ENCODE assay signal across 17 cellular contexts in genomic region chr2:41718703-41719102, GRCh38.
DNase-seq lines count a peak whose midpoint lies in the region; ATAC-seq and TF ChIP-seq lines count a peak whose summit lies in the region.
"Had no signal": no experiment of that assay in that cellular context is flagged by ENCODE, and none has a peak within 500 bp of the region (broad histone marks: within the 10 kb centered on the region; RNA-seq: fewer than 3 reads in every experiment).

No MANE protein-coding gene starts in this region.

- H3K27me3 ChIP-seq in breast epithelium (no peaks in the 10 kb centered on the region), mammary epithelial cell (ENCODE audit: insufficient read depth, low read length) (no peaks in the 10 kb centered on the region), mesendoderm (ENCODE audit: insufficient read depth, low read length, poor library complexity) (no peaks in the 10 kb centered on the region)

- no peak overlapping the region for H4K5ac ChIP-seq in mesendoderm (ENCODE audit: low read length)

- H3K4ac ChIP-seq in mesendoderm (ENCODE audit: low read depth, low read length) = no peak overlapping the region

- TF ChIP-seq CTCF in MCF 10A (IDR thresholded peaks at IDR 0.05; ENCODE audit: unreplicated experiment) = no peak
- TF ChIP-seq CTCF in breast epithelium (IDR thresholded peaks at IDR 0.05) = no peak
- TF ChIP-seq CTCF in mammary epithelial cell (conservative IDR thresholded peaks at IDR 0.05 in 1 of 2, IDR thresholded peaks at IDR 0.05 in 1 of 2; ENCODE audit: extremely low read depth in 1 of 2, insufficient read depth in 1 of 2, low read depth in 1 of 2, low read length in 2 of 2) = no peak

- in situ Hi-C loops in mammary epithelial cell (cut with MboI; ENCODE audit: low sequenced_read_pairs in 2 of 2) = no loop called here

- H3K9me3 ChIP-seq in breast epithelium (no peaks in the 10 kb centered on the region), mammary epithelial cell (replicated peaks; ENCODE audit: insufficient read depth, low read length) (no peaks in the 10 kb centered on the region)

- WGBS in mammary epithelial cell (ENCODE audit: low coverage, missing lambda C conversion rate) = 63% methylated on average over 1 of the region's 1 CpG
- WGBS in mesendoderm (ENCODE audit: extremely low coverage, insufficient coverage, low lambda C conversion rate) = no CpG with 5 or more reads among the region's 1 CpG

- no peak overlapping the region for H2AK5ac ChIP-seq in mesendoderm (ENCODE audit: low read length)

- H3K27ac Mint-ChIP-seq in MCF 10A (ENCODE audit: low read depth, unreplicated experiment) = peak overlapping the region; percentile 12
- H3K27ac Mint-ChIP-seq: T-cell had no signal

- H3K27ac ChIP-seq in breast epithelium = no peak overlapping the region
- H3K27ac ChIP-seq in mammary epithelial cell (ENCODE audit: insufficient read depth, low read depth, low read length) = peak overlapping the region; percentile 57
- H3K27ac ChIP-seq in mesendoderm (ENCODE audit: low read depth, low read length) = no peak overlapping the region
- H3K27ac ChIP-seq: C4-2B had no signal

- intact Hi-C loops in MCF 10A (cut with micrococcal nuclease) = no loop called here
- intact Hi-C loops in breast epithelium (cut with DNase I; ENCODE audit: low total_unique reads) = no loop called here
- intact Hi-C loops in mammary epithelial cell (cut with micrococcal nuclease) = no loop called here

- H2AFZ ChIP-seq in mammary epithelial cell (ENCODE audit: low read depth, low read length) = no peak overlapping the region

- H3K36me3 ChIP-seq in breast epithelium = no peaks in the 10 kb centered on the region
- H3K36me3 ChIP-seq in mammary epithelial cell (ENCODE audit: insufficient read depth, low read length) = no peaks in the 10 kb centered on the region
- no peaks in the 10 kb centered on the region for H3K36me3 ChIP-seq in mesendoderm (ENCODE audit: control insufficient read depth, insufficient read depth, low read length)

- H3K56ac ChIP-seq in mesendoderm (ENCODE audit: low read length) = no peak overlapping the region

- H3K4me3 Mint-ChIP-seq in MCF 10A (ENCODE audit: unreplicated experiment) = no peak overlapping the region
- H3K4me3 Mint-ChIP-seq: T-cell had no signal

- H3K4me1 ChIP-seq in breast epithelium = no peaks in the 10 kb centered on the region
- H3K4me1 ChIP-seq in mammary epithelial cell (ENCODE audit: insufficient read depth, low read length) = peaks cover 44% of the 10 kb centered on the region
- no peaks in the 10 kb centered on the region for H3K4me1 ChIP-seq in mesendoderm (ENCODE audit: control insufficient read depth, low read depth, low read length)

- H4K20me1 ChIP-seq in mammary epithelial cell (ENCODE audit: insufficient read depth, low read length) = no peaks in the 10 kb centered on the region

- H3K4me3 ChIP-seq in breast epithelium (no peak overlapping the region), mammary epithelial cell (replicated peaks in 1 of 3; ENCODE audit: insufficient read depth in 1 of 3, low read depth in 2 of 3, low read length in 3 of 3) (no peak overlapping the region), mesendoderm (ENCODE audit: low read length) (no peak overlapping the region)

- ATAC-seq in GM18505 (IDR thresholded peaks at IDR 0.05; ENCODE audit: unreplicated experiment) = no peak
- ATAC-seq: PC-3, T-cell had no signal

- H2BK120ac ChIP-seq in mesendoderm (ENCODE audit: low read depth, low read length) = no peak overlapping the region

- H3K36me3 Mint-ChIP-seq in MCF 10A (ENCODE audit: insufficient read depth, unreplicated experiment) = no peaks in the 10 kb centered on the region
- H3K36me3 Mint-ChIP-seq: T-cell had no signal

- DNase-seq in MCF 10A (ENCODE audit: unreplicated experiment) (peak; percentile 24), breast epithelium (ENCODE audit: low spot score in 2 of 2) (no peak), NOMO-1 treated with DMSO at 0.1 percent for 48 hours (lab: John Stamatoyannopoulos, UW; ENCODE audit: unreplicated experiment) (peak; percentile 58), mammary epithelial cell (no peak), hypothalamus (lab: John Stamatoyannopoulos, UW) (no peak), mesendoderm (no peak)
- DNase-seq in activated CD4-positive, alpha-beta T cell treated with anti-CD3 and anti-CD28 coated beads, Interleukin-2, amount 50 U/mL, for 4 hours = no peak
- DNase-seq: 8988T, DMS53, HCEC 1CT, NCI-H1092, NCI-H446 treated with DMSO at 0.1 percent for 48 hours, NCI-H82, PC-3, T-cell had no signal

- CTCF ChIA-PET in MCF 10A (lab: Yijun Ruan, JAX) (interaction anchor here (0.9 kb wide), 1 partner anchor 51 kb away, joined by 3 read pairs; no protein-coding TSS in a partner anchor), mammary epithelial cell (lab: Charles Lee; ENCODE audit: low non-redundant PET) (no interaction called here)

- no peak overlapping the region for H3K18ac ChIP-seq in mesendoderm (ENCODE audit: low read length)

- no peak overlapping the region for H3K23ac ChIP-seq in mesendoderm (ENCODE audit: low read length)

- TF ChIP-seq POLR2A in breast epithelium (IDR thresholded peaks at IDR 0.05) (no peak), GM18505 (IDR thresholded peaks at IDR 0.05; ENCODE audit: borderline replicate concordance, extremely low read depth, insufficient read depth, insufficient read length) (no peak)

- H3K4me2 ChIP-seq in mammary epithelial cell (ENCODE audit: insufficient read depth, low read depth, low read length) (peak overlapping the region; percentile 66), mesendoderm (ENCODE audit: low read length) (no peak overlapping the region)

- POLR2A ChIA-PET in MCF 10A (lab: Yijun Ruan, JAX) = interaction anchor here (0.7 to 1.1 kb wide), 5 partner anchors 8 to 46 kb away, joined by 3 read pairs; no protein-coding TSS in a partner anchor

- H3K79me1 ChIP-seq in mesendoderm (ENCODE audit: low read length) = no peaks in the 10 kb centered on the region

- H3K9me3 Mint-ChIP-seq in MCF 10A (ENCODE audit: unreplicated experiment) = no peaks in the 10 kb centered on the region
- H3K9me3 Mint-ChIP-seq: T-cell had no signal

- no peak overlapping the region for H2BK15ac ChIP-seq in mesendoderm (replicated peaks; ENCODE audit: low read depth)

- H3K79me2 ChIP-seq in mammary epithelial cell (ENCODE audit: insufficient read depth, low read length) (no peaks in the 10 kb centered on the region), mesendoderm (ENCODE audit: control insufficient read depth, insufficient read depth, low read length) (no peaks in the 10 kb centered on the region)

- no peak overlapping the region for H3K9ac ChIP-seq in mammary epithelial cell (ENCODE audit: insufficient read depth, low read length)
- no peak overlapping the region for H3K9ac ChIP-seq in mesendoderm (ENCODE audit: low read length)

- H3K27me3 Mint-ChIP-seq in MCF 10A (ENCODE audit: insufficient read depth, unreplicated experiment) = no peaks in the 10 kb centered on the region

- H4K8ac ChIP-seq in mesendoderm (ENCODE audit: low read depth, low read length) = no peak overlapping the region

- peaks cover 47% of the 10 kb centered on the region for H3K4me1 Mint-ChIP-seq in MCF 10A (ENCODE audit: insufficient read depth, unreplicated experiment)

- BruUV-seq in MCF 10A (replicated peaks; lab: Mats Ljungman, UMichigan) (no TSS peak), mammary epithelial cell (replicated peaks; lab: Mats Ljungman, UMichigan) (no TSS peak)

- dilution Hi-C loops in mammary epithelial cell (cut with HindIII; ENCODE audit: low sequenced_read_pairs) = no loop called here

- no peak overlapping the region for H2BK5ac ChIP-seq in mesendoderm (ENCODE audit: low read length)

Comparison
In these comparisons a context has a peak if more than half of its experiments do, and no peak if none do; other contexts are left out.
1. DNase-seq: peak in MCF 10A (single experiment) and NOMO-1 treated with DMSO at 0.1 percent for 48 hours (single experiment); none in breast epithelium (0 of 2), mammary epithelial cell (single experiment), hypothalamus (0 of 51), activated CD4-positive, alpha-beta T cell treated with anti-CD3 and anti-CD28 coated beads, Interleukin-2, amount 50 U/mL, for 4 hours (0 of 2) and mesendoderm (single experiment).